In genomic region chr17:51164911-51165679, GRCh38 we compare ENCODE assay signal across 8 cellular contexts. TPM values are rescaled to one million over a fixed set of nuclear protein-coding genes. Genes with fewer than 3 reads are reported as not detected.
DNase-seq lines count a peak whose midpoint lies in the region; ATAC-seq and TF ChIP-seq lines count a peak whose summit lies in the region.

No MANE protein-coding gene starts in this region.

- no peak for TF ChIP-seq POLR2A in adrenal gland (IDR thresholded peaks at IDR 0.05)
- no peak for TF ChIP-seq POLR2A in transverse colon (IDR thresholded peaks at IDR 0.05)
- no peak for TF ChIP-seq POLR2A in testis (IDR thresholded peaks at IDR 0.05)

- 72 to 77% (median 73%) methylated on average over 15 to 16 of the region's 16 CpGs for WGBS in adrenal gland, 4 donors
- WGBS in transverse colon (ENCODE audit: low coverage in 1 of 2), 2 donors: 75% methylated on average over 16 of the region's 16 CpGs; no CpG with 5 or more reads in 1 of the 2 donors
- WGBS in testis, 2 donors: 58% methylated on average over 11 to 16 of the region's 16 CpGs

- no peak for TF ChIP-seq EP300 in transverse colon (IDR thresholded peaks at IDR 0.05; ENCODE audit: low read depth)

- in situ Hi-C loops in transverse colon (cut with MboI; ENCODE audit: low pct_ligation_motif_present in 1 of 4, low pct_unique_long_range_greater_than_20kb in 1 of 4, low sequenced_read_pairs in 3 of 4): loop anchor here in 2 of 4 donors (25.0 kb wide), 1 partner anchor 303 kb away; the partner anchor contains the start of gene TOB1 (in 2 of the 2)

- DNase-seq in CD14-positive monocyte (ENCODE audit: low spot score) (no peak), adrenal gland (peak in 5 of 7 donors; percentile 13 to 45 (median 27)), left lung (no peak), transverse colon (no peak), testis (no peak)

- H3K4me3 ChIP-seq in adrenal gland (peak overlapping the region in 2 of 4 donors; percentile 65 to 82), left lung (peak overlapping the region in 1 of 2 donors; percentile 84), transverse colon (peak overlapping the region; percentile 70 to 100 (median 92)), testis (peak overlapping the region in 1 of 2 donors; percentile 77)

- ATAC-seq in left lung (no peak), GM18873 (IDR thresholded peaks at IDR 0.05; ENCODE audit: low FRiP score, unreplicated experiment) (no peak), GM18517 (IDR thresholded peaks at IDR 0.05; ENCODE audit: unreplicated experiment) (no peak)

- H3K27ac Mint-ChIP-seq in CD14-positive monocyte (peak overlapping the region; percentile 89 to 97 (median 93)), IgD-negative memory B cell (peak overlapping the region; percentile 78 to 99 (median 97))

- intact Hi-C loops in CD14-positive monocyte (cut with micrococcal nuclease) (no loop called here), adrenal gland (cut with DNase I) (no loop called here), left lung (cut with DNase I) (no loop called here), transverse colon (cut with DNase I; ENCODE audit: low total_unique reads) (no loop called here), testis (cut with DNase I; ENCODE audit: low total_unique reads) (no loop called here)

- H3K9me3 Mint-ChIP-seq in CD14-positive monocyte (no peaks in the 10 kb centered on the region), IgD-negative memory B cell (no peaks in the 10 kb centered on the region)

- no peaks in the 10 kb centered on the region for H3K27me3 ChIP-seq in adrenal gland
- H3K27me3 ChIP-seq in left lung: no peaks in the 10 kb centered on the region
- H3K27me3 ChIP-seq in transverse colon: no peaks in the 10 kb centered on the region
- no peaks in the 10 kb centered on the region for H3K27me3 ChIP-seq in testis

- H3K27me3 Mint-ChIP-seq in CD14-positive monocyte (ENCODE audit: low read depth in 3 of 3) (peaks cover 0 to 2% (median 0%) of the 10 kb centered on the region in 3 donors), IgD-negative memory B cell (no peaks in the 10 kb centered on the region)

- peak overlapping the region; percentile 92 to 99 for H3K4me3 Mint-ChIP-seq in CD14-positive monocyte
- H3K4me3 Mint-ChIP-seq in IgD-negative memory B cell: peak overlapping the region; percentile 85 to 95 (median 94)

- H3K36me3 Mint-ChIP-seq in CD14-positive monocyte (peaks cover 40 to 45% of the 10 kb centered on the region in 2 donors), IgD-negative memory B cell (peaks cover 5% of the 10 kb centered on the region)

- H3K4me1 ChIP-seq in adrenal gland (replicated peaks in 1 of 2) (peaks cover 0 to 12% of the 10 kb centered on the region in 2 donors), left lung (peaks cover 0 to 28% of the 10 kb centered on the region in 2 donors), transverse colon (peaks cover 7 to 19% (median 15%) of the 10 kb centered on the region in 4 donors), testis (peaks cover 14% of the 10 kb centered on the region)

- H3K27ac ChIP-seq in adrenal gland: peak overlapping the region in 4 of 5 donors; percentile 89 to 97 (median 94)
- peak overlapping the region; percentile 88 to 95 for H3K27ac ChIP-seq in left lung
- peak overlapping the region; percentile 97 to 98 (median 98) for H3K27ac ChIP-seq in transverse colon
- peak overlapping the region in 1 of 2 donors; percentile 92 for H3K27ac ChIP-seq in testis

- TF ChIP-seq CTCF in CD14-positive monocyte (IDR thresholded peaks at IDR 0.05) (no peak), adrenal gland (IDR thresholded peaks at IDR 0.05) (no peak), left lung (IDR thresholded peaks at IDR 0.05) (no peak), transverse colon (IDR thresholded peaks at IDR 0.05) (no peak), testis (IDR thresholded peaks at IDR 0.05) (no peak)

- peaks cover 23% of the 10 kb centered on the region for H3K4me1 Mint-ChIP-seq in CD14-positive monocyte
- peaks cover 11 to 17% (median 16%) of the 10 kb centered on the region in 3 donors for H3K4me1 Mint-ChIP-seq in IgD-negative memory B cell

- H3K9me3 ChIP-seq in adrenal gland (replicated peaks in 1 of 3) (no peaks in the 10 kb centered on the region), left lung (no peaks in the 10 kb centered on the region), transverse colon (no peaks in the 10 kb centered on the region), testis (no peaks in the 10 kb centered on the region)

- H3K36me3 ChIP-seq in adrenal gland (replicated peaks in 1 of 2) (peaks cover 0 to 42% of the 10 kb centered on the region in 2 donors), left lung (peaks cover 0 to 49% of the 10 kb centered on the region in 2 donors), transverse colon (peaks cover 0 to 14% (median 0%) of the 10 kb centered on the region in 4 donors), testis (ENCODE audit: low read depth, missing control alignments) (no peaks in the 10 kb centered on the region)

RNA-seq across cellular contexts. Expression of gene NME2, which starts 1.1 kb away (rescaled TPM):
- 100 to 1,000 TPM; 259 to 307 TPM for polyA plus RNA-seq in CD14-positive monocyte
- polyA plus RNA-seq in IgD-negative memory B cell: 374 TPM
- 100 to 1,000 TPM; 271 to 502 (median 404) TPM for total RNA-seq in adrenal gland
- polyA plus RNA-seq in adrenal gland: 100 to 1,000 TPM; 336 to 644 (median 393) TPM
- total RNA-seq in left lung: 100 to 1,000 TPM; 451 to 546 TPM
- 100 to 1,000 TPM in 3 of 4 donors, 10 to 100 TPM in 1; 83.4 to 482 (median 290) TPM for total RNA-seq in transverse colon
- 100 to 1,000 TPM; 105 to 169 TPM for total RNA-seq in testis
- polyA plus RNA-seq in testis (ENCODE audit: insufficient read depth, low read depth, low replicate concordance): 196 TPM

RNA-seq across cellular contexts. Expression of gene NME1, which starts 11.7 kb away (rescaled TPM):
- polyA plus RNA-seq in CD14-positive monocyte (10 to 100 TPM; 20.8 to 51.4 TPM), IgD-negative memory B cell (68.4 TPM), adrenal gland (100 to 1,000 TPM in 2 of 3 donors, 10 to 100 TPM in 1; 79.4 to 222 (median 193) TPM), testis (ENCODE audit: insufficient read depth, low read depth, low replicate concordance) (52.3 TPM)
- total RNA-seq in adrenal gland (100 to 1,000 TPM in 1 of 8 donors, 10 to 100 TPM in 7; 17.0 to 140 (median 57.8) TPM), left lung (100 to 1,000 TPM in 1 of 2 donors, 10 to 100 TPM in 1; 66.8 to 131 TPM), transverse colon (10 to 100 TPM in 3 of 4 donors, 1 to 10 TPM in 1; 8.7 to 50.4 (median 20.2) TPM), testis (10 to 100 TPM; 37.3 to 53.7 TPM)

RNA-seq across cellular contexts. Expression of gene SPAG9, which starts 44.4 kb away (rescaled TPM):
- polyA plus RNA-seq in CD14-positive monocyte (1 to 10 TPM; 4.9 to 8.5 TPM), IgD-negative memory B cell (6.1 TPM), adrenal gland (10 to 100 TPM; 23.5 to 49.1 (median 35.0) TPM), testis (ENCODE audit: insufficient read depth, low read depth, low replicate concordance) (159 TPM)
- total RNA-seq in adrenal gland (10 to 100 TPM; 43.0 to 99.8 (median 77.8) TPM), left lung (100 to 1,000 TPM; 105 to 116 TPM), transverse colon (100 to 1,000 TPM in 3 of 4 donors, 10 to 100 TPM in 1; 37.0 to 131 (median 116) TPM), testis (100 to 1,000 TPM; 157 to 165 TPM)

Comparison
In these comparisons a context has a peak if more than half of its experiments do, and no peak if none do; other contexts are left out.
1. DNase-seq: peak in adrenal gland (5 of 7); none in CD14-positive monocyte (single experiment), left lung (0 of 2), transverse colon (single experiment) and testis (single experiment).